19 cellular contexts compared by ENCODE assay signal in genomic region chr6:28525496-28526039, GRCh38. TPM values are rescaled to one million over a fixed set of nuclear protein-coding genes. Genes with fewer than 3 reads are reported as not detected.
DNase-seq lines count a peak whose midpoint lies in the region; ATAC-seq and TF ChIP-seq lines count a peak whose summit lies in the region.
"Had no signal": no experiment of that assay in that cellular context is flagged by ENCODE, and none has a peak within 500 bp of the region (broad histone marks: within the 10 kb centered on the region; RNA-seq: fewer than 3 reads in every experiment).

TSS of gene GPX5 (plus strand) at chr6:28525881. CDS start at chr6:28526014, 133 bp downstream.

- no peaks in the 10 kb centered on the region for H3K36me3 ChIP-seq in sigmoid colon
- H3K36me3 ChIP-seq: cardiac muscle cell, tibial artery had no signal

- DNase-seq in natural killer cell (no peak), RPMI7951 (ENCODE audit: low read depth) (peak; percentile 8), fibroblast of mammary gland (ENCODE audit: low read depth) (peak; percentile 15), DMS153 (lab: John Stamatoyannopoulos, UW) (no peak), COLO668 (lab: John Stamatoyannopoulos, UW; ENCODE audit: unreplicated experiment) (no peak), sigmoid colon (no peak)
- no peak for DNase-seq in natural killer cell treated with Interleukin-12 subunit alpha and Interleukin-12 subunit beta and Interleukin-15 and Interleukin-18, amount 100 ng/mL, for 72 hours (ENCODE audit: low spot score)
- DNase-seq: activated gamma-delta T cell, DMS53, NCI-H1105 treated with DMSO at 0.1 percent for 48 hours, NCI-H446 treated with DMSO at 0.1 percent for 48 hours, PC-3, tibial artery had no signal

- ATAC-seq in natural killer cell (peak in 2 of 3 donors; percentile 50 to 63), HG03025 (IDR thresholded peaks at IDR 0.05; ENCODE audit: low FRiP score, unreplicated experiment) (no peak)
- no peak for ATAC-seq in natural killer cell treated with Interleukin-12 subunit alpha and Interleukin-12 subunit beta and Interleukin-15 and Interleukin-18, amount 100 ng/mL, for 72 hours
- ATAC-seq: activated CD4-positive, CD25-positive, alpha-beta regulatory T cell treated with anti-CD3 and anti-CD28 coated beads, Interleukin-2, amount 50 U/mL, for 24 hours; PC-3 had no signal

- 52 to 75% methylated on average over 10 of the region's 10 CpGs for WGBS in sigmoid colon, 2 donors

- H3K4me3 ChIP-seq in fibroblast of mammary gland (ENCODE audit: control insufficient read depth, low read depth, low read length) (no peak within 1 kb of the TSS), sigmoid colon (no peak within 1 kb of the TSS)
- H3K4me3 ChIP-seq: cardiac muscle cell, tibial artery had no signal

- no peak for TF ChIP-seq POLR2A in sigmoid colon (IDR thresholded peaks at IDR 0.05)

- peaks cover 31 to 78% of the 10 kb centered on the region in 2 donors for H3K27me3 Mint-ChIP-seq in natural killer cell (ENCODE audit: low read depth in 2 of 2)
- H3K27me3 Mint-ChIP-seq in natural killer cell treated with Interleukin-12 subunit alpha and Interleukin-12 subunit beta and Interleukin-15 and Interleukin-18, amount 100 ng/mL, for 72 hours = peaks cover 42 to 71% of the 10 kb centered on the region in 2 donors

- peaks cover 0 to 6% (median 0%) of the 10 kb centered on the region in 3 donors for H3K27me3 ChIP-seq in sigmoid colon
- H3K27me3 ChIP-seq: cardiac muscle cell had no signal

- H3K4me1 Mint-ChIP-seq in natural killer cell = peaks cover 0 to 8% of the 10 kb centered on the region in 2 donors
- H3K4me1 Mint-ChIP-seq in natural killer cell treated with Interleukin-12 subunit alpha and Interleukin-12 subunit beta and Interleukin-15 and Interleukin-18, amount 100 ng/mL, for 72 hours (ENCODE audit: low read depth in 2 of 2) = peaks cover 0 to 5% of the 10 kb centered on the region in 2 donors

- no peak within 1 kb of the TSS for H3K4me3 Mint-ChIP-seq in natural killer cell
- H3K4me3 Mint-ChIP-seq in natural killer cell treated with Interleukin-12 subunit alpha and Interleukin-12 subunit beta and Interleukin-15 and Interleukin-18, amount 100 ng/mL, for 72 hours = no peak within 1 kb of the TSS

- no peak within 1 kb of the TSS for H3K27ac Mint-ChIP-seq in natural killer cell
- H3K27ac Mint-ChIP-seq in natural killer cell treated with Interleukin-12 subunit alpha and Interleukin-12 subunit beta and Interleukin-15 and Interleukin-18, amount 100 ng/mL, for 72 hours = no peak within 1 kb of the TSS

- no peak within 1 kb of the TSS for H3K27ac ChIP-seq in sigmoid colon
- H3K27ac ChIP-seq: cardiac muscle cell, tibial artery had no signal

- intact Hi-C loops in natural killer cell (cut with micrococcal nuclease) (no loop called here), sigmoid colon (cut with DNase I) (no loop called here)

- TF ChIP-seq CTCF in natural killer cell (IDR thresholded peaks at IDR 0.05) (no peak), fibroblast of mammary gland (conservative IDR thresholded peaks at IDR 0.05; ENCODE audit: control insufficient read depth, insufficient read depth, low read depth, low read length) (no peak), sigmoid colon (IDR thresholded peaks at IDR 0.05) (no peak)

- TF ChIP-seq EP300 in sigmoid colon (IDR thresholded peaks at IDR 0.05) = no peak

- no peaks in the 10 kb centered on the region for H3K4me1 ChIP-seq in sigmoid colon
- H3K4me1 ChIP-seq: tibial artery had no signal

- no peaks in the 10 kb centered on the region for H3K9me3 ChIP-seq in sigmoid colon
- H3K9me3 ChIP-seq: tibial artery had no signal

- no peaks in the 10 kb centered on the region for H3K36me3 Mint-ChIP-seq in natural killer cell
- H3K36me3 Mint-ChIP-seq in natural killer cell treated with Interleukin-12 subunit alpha and Interleukin-12 subunit beta and Interleukin-15 and Interleukin-18, amount 100 ng/mL, for 72 hours = no peaks in the 10 kb centered on the region

- H3K9me3 Mint-ChIP-seq in natural killer cell = no peaks in the 10 kb centered on the region
- H3K9me3 Mint-ChIP-seq in natural killer cell treated with Interleukin-12 subunit alpha and Interleukin-12 subunit beta and Interleukin-15 and Interleukin-18, amount 100 ng/mL, for 72 hours = no peaks in the 10 kb centered on the region

RNA-seq across cellular contexts. Expression of gene GPX5, which starts in this region (rescaled TPM):
- not detected for total RNA-seq in natural killer cell
- total RNA-seq in natural killer cell treated with Interleukin-12 subunit alpha and Interleukin-12 subunit beta and Interleukin-15 and Interleukin-18, amount 100 ng/mL, for 72 hours = not detected
- total RNA-seq in RPMI7951 (2014; rRNA removed; shearing (Covaris generic)) = not detected in 2 replicates
- total RNA-seq in sigmoid colon = not detected
- not detected for polyA plus RNA-seq in sigmoid colon
- total RNA-seq: glomerular endothelial cell, kidney epithelial cell, PC-3, posterior vena cava had no signal

Comparison
In these comparisons a context has a peak if more than half of its experiments do, and no peak if none do; other contexts are left out.
1. Peak in ATAC-seq in natural killer cell; RNA of the gene not detected or under 1 TPM.
2. Peak in DNase-seq in RPMI7951; RNA of the gene not detected or under 1 TPM.